Comparison of ENCODE assay signal across 1 cellular context in the genomic region with DNA sequence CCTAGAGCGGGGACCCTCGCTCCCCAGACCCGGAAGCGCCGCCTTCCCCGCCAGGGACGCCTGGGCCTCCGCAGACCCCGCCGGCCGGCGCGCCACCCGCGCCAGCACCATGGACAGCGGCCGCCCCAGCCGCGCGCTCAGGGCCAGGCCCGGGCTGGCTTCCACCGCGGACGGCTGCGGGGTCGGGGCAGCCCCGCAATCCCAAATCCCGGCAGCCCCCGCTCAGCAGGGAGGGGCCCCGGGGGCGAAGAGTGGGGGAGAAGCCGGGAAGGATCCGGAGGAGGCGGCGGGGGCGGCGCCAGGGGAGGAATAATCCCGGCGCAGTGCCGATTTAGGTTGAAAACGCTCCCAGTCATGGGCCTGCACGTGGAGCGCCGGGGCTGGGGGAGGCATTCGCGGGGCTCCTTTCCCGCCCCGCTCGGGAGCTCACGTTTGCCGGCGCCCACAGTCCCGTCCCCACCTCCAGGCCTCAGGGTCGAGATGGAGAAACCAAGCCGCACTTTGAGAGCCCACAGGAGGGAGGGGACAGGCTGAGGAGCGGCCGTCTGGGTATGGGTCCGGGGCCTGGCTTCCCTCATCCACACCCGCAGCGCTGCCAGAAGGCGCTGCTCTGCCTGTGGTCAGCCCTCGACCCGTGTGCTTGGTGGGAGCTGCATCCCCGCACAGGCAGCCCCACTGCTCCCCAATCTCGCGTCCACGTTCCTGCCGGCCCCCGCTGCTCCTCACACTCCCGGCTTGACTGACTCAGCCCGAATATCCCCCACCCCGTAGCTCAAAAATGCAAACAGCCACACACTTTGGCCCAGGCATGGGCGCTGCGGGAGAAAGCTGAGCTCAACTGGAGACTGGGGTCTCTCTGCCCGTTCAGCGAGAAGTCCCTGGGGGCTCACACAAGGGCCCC.
TF ChIP-seq lines count a peak whose summit lies in the region.

No MANE protein-coding gene starts in this region.

TF ChIP-seq in HepG2, 621 proteins besides CTCF, POLR2A, EP300 and RAD21 (continued from another document and continues in another):
- TF ChIP-seq ZSCAN21 (CRISPR knock-in tag; IDR thresholded peaks at IDR 0.05; ENCODE audit: borderline replicate concordance) (peak; percentile 80), ZNF746 (CRISPR knock-in tag; IDR thresholded peaks at IDR 0.05) (no peak), NFE2L2 (IDR thresholded peaks at IDR 0.05; ENCODE audit: low read length) (no peak), NR2F6 (IDR thresholded peaks at IDR 0.05) (no peak), NR2F6 (CRISPR knock-in tag; IDR thresholded peaks at IDR 0.05) (no peak), MIXL1 (CRISPR knock-in tag; IDR thresholded peaks at IDR 0.05) (peak; percentile 30; the same call in 1 of the 2 replicates), ZNF232 (CRISPR knock-in tag; IDR thresholded peaks at IDR 0.05; ENCODE audit: borderline replicate concordance) (peak; percentile 73; the same call in 1 of the 2 replicates), POLR2AphosphoS2 (IDR thresholded peaks at IDR 0.05; ENCODE audit: low read depth, low read length) (no peak), ZNF83 (CRISPR knock-in tag; IDR thresholded peaks at IDR 0.05; ENCODE audit: borderline replicate concordance) (no peak), FOXM1 (CRISPR knock-in tag; IDR thresholded peaks at IDR 0.05) (no peak), MLLT10 (CRISPR knock-in tag; IDR thresholded peaks at IDR 0.05) (no peak), ZNF766 (CRISPR knock-in tag; IDR thresholded peaks at IDR 0.05; ENCODE audit: borderline replicate concordance) (peak; percentile 73; the same call in 1 of the 2 replicates), NFYC (CRISPR knock-in tag; IDR thresholded peaks at IDR 0.05) (no peak), TGIF2 (CRISPR knock-in tag; IDR thresholded peaks at IDR 0.05) (peak; percentile 45; the same call in 1 of the 2 replicates), ZNF326 (CRISPR knock-in tag; IDR thresholded peaks at IDR 0.05; ENCODE audit: borderline replicate concordance) (no peak), ZKSCAN5 (CRISPR knock-in tag; IDR thresholded peaks at IDR 0.05) (no peak), ZNF3 (CRISPR knock-in tag; IDR thresholded peaks at IDR 0.05) (no peak), MXD4 (CRISPR knock-in tag; IDR thresholded peaks at IDR 0.05) (peak; percentile 46; the same call in 1 of the 2 replicates), PHB2 (IDR thresholded peaks at IDR 0.05; ENCODE audit: partially characterized antibody) (no peak)
- TF ChIP-seq, protein P1, sequence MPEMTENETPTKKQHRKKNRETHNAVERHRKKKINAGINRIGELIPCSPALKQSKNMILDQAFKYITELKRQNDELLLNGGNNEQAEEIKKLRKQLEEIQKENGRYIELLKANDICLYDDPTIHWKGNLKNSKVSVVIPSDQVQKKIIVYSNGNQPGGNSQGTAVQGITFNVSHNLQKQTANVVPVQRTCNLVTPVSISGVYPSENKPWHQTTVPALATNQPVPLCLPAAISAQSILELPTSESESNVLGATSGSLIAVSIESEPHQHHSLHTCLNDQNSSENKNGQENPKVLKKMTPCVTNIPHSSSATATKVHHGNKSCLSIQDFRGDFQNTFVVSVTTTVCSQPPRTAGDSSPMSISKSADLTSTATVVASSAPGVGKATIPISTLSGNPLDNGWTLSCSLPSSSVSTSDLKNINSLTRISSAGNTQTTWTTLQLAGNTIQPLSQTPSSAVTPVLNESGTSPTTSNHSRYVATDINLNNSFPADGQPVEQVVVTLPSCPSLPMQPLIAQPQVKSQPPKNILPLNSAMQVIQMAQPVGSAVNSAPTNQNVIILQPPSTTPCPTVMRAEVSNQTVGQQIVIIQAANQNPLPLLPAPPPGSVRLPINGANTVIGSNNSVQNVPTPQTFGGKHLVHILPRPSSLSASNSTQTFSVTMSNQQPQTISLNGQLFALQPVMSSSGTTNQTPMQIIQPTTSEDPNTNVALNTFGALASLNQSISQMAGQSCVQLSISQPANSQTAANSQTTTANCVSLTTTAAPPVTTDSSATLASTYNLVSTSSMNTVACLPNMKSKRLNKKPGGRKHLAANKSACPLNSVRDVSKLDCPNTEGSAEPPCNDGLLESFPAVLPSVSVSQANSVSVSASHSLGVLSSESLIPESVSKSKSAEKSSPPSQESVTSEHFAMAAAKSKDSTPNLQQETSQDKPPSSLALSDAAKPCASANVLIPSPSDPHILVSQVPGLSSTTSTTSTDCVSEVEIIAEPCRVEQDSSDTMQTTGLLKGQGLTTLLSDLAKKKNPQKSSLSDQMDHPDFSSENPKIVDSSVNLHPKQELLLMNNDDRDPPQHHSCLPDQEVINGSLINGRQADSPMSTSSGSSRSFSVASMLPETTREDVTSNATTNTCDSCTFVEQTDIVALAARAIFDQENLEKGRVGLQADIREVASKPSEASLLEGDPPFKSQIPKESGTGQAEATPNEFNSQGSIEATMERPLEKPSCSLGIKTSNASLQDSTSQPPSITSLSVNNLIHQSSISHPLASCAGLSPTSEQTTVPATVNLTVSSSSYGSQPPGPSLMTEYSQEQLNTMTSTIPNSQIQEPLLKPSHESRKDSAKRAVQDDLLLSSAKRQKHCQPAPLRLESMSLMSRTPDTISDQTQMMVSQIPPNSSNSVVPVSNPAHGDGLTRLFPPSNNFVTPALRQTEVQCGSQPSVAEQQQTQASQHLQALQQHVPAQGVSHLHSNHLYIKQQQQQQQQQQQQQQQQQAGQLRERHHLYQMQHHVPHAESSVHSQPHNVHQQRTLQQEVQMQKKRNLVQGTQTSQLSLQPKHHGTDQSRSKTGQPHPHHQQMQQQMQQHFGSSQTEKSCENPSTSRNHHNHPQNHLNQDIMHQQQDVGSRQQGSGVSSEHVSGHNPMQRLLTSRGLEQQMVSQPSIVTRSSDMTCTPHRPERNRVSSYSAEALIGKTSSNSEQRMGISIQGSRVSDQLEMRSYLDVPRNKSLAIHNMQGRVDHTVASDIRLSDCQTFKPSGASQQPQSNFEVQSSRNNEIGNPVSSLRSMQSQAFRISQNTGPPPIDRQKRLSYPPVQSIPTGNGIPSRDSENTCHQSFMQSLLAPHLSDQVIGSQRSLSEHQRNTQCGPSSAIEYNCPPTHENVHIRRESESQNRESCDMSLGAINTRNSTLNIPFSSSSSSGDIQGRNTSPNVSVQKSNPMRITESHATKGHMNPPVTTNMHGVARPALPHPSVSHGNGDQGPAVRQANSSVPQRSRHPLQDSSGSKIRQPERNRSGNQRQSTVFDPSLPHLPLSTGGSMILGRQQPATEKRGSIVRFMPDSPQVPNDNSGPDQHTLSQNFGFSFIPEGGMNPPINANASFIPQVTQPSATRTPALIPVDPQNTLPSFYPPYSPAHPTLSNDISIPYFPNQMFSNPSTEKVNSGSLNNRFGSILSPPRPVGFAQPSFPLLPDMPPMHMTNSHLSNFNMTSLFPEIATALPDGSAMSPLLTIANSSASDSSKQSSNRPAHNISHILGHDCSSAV (CRISPR knock-in tag; IDR thresholded peaks at IDR 0.05; ENCODE audit: borderline replicate concordance) = no peak
- TF ChIP-seq, protein P2, sequence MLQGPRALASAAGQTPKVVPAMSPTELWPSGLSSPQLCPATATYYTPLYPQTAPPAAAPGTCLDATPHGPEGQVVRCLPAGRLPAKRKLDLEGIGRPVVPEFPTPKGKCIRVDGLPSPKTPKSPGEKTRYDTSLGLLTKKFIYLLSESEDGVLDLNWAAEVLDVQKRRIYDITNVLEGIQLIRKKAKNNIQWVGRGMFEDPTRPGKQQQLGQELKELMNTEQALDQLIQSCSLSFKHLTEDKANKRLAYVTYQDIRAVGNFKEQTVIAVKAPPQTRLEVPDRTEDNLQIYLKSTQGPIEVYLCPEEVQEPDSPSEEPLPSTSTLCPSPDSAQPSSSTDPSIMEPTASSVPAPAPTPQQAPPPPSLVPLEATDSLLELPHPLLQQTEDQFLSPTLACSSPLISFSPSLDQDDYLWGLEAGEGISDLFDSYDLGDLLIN (CRISPR knock-in tag; IDR thresholded peaks at IDR 0.05; ENCODE audit: borderline replicate concordance) = no peak
- TF ChIP-seq, protein P3, sequence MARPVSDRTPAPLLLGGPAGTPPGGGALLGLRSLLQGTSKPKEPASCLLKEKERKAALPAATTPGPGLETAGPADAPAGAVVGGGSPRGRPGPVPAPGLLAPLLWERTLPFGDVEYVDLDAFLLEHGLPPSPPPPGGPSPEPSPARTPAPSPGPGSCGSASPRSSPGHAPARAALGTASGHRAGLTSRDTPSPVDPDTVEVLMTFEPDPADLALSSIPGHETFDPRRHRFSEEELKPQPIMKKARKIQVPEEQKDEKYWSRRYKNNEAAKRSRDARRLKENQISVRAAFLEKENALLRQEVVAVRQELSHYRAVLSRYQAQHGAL (CRISPR knock-in tag; IDR thresholded peaks at IDR 0.05; ENCODE audit: not compliant biosample characterization) = no peak
- TF ChIP-seq, protein P4, sequence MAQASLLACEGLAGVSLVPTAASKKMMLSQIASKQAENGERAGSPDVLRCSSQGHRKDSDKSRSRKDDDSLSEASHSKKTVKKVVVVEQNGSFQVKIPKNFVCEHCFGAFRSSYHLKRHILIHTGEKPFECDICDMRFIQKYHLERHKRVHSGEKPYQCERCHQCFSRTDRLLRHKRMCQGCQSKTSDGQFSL (CRISPR knock-in tag; IDR thresholded peaks at IDR 0.05) = no peak
- TF ChIP-seq, protein P5, sequence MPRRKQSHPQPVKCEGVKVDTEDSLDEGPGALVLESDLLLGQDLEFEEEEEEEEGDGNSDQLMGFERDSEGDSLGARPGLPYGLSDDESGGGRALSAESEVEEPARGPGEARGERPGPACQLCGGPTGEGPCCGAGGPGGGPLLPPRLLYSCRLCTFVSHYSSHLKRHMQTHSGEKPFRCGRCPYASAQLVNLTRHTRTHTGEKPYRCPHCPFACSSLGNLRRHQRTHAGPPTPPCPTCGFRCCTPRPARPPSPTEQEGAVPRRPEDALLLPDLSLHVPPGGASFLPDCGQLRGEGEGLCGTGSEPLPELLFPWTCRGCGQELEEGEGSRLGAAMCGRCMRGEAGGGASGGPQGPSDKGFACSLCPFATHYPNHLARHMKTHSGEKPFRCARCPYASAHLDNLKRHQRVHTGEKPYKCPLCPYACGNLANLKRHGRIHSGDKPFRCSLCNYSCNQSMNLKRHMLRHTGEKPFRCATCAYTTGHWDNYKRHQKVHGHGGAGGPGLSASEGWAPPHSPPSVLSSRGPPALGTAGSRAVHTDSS (CRISPR knock-in tag; conservative IDR thresholded peaks at IDR 0.05) = no peak
- TF ChIP-seq, protein P6, sequence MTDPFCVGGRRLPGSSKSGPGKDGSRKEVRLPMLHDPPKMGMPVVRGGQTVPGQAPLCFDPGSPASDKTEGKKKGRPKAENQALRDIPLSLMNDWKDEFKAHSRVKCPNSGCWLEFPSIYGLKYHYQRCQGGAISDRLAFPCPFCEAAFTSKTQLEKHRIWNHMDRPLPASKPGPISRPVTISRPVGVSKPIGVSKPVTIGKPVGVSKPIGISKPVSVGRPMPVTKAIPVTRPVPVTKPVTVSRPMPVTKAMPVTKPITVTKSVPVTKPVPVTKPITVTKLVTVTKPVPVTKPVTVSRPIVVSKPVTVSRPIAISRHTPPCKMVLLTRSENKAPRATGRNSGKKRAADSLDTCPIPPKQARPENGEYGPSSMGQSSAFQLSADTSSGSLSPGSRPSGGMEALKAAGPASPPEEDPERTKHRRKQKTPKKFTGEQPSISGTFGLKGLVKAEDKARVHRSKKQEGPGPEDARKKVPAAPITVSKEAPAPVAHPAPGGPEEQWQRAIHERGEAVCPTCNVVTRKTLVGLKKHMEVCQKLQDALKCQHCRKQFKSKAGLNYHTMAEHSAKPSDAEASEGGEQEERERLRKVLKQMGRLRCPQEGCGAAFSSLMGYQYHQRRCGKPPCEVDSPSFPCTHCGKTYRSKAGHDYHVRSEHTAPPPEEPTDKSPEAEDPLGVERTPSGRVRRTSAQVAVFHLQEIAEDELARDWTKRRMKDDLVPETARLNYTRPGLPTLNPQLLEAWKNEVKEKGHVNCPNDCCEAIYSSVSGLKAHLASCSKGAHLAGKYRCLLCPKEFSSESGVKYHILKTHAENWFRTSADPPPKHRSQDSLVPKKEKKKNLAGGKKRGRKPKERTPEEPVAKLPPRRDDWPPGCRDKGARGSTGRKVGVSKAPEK (CRISPR knock-in tag; IDR thresholded peaks at IDR 0.05; ENCODE audit: borderline replicate concordance) = no peak
- TF ChIP-seq, protein P7, sequence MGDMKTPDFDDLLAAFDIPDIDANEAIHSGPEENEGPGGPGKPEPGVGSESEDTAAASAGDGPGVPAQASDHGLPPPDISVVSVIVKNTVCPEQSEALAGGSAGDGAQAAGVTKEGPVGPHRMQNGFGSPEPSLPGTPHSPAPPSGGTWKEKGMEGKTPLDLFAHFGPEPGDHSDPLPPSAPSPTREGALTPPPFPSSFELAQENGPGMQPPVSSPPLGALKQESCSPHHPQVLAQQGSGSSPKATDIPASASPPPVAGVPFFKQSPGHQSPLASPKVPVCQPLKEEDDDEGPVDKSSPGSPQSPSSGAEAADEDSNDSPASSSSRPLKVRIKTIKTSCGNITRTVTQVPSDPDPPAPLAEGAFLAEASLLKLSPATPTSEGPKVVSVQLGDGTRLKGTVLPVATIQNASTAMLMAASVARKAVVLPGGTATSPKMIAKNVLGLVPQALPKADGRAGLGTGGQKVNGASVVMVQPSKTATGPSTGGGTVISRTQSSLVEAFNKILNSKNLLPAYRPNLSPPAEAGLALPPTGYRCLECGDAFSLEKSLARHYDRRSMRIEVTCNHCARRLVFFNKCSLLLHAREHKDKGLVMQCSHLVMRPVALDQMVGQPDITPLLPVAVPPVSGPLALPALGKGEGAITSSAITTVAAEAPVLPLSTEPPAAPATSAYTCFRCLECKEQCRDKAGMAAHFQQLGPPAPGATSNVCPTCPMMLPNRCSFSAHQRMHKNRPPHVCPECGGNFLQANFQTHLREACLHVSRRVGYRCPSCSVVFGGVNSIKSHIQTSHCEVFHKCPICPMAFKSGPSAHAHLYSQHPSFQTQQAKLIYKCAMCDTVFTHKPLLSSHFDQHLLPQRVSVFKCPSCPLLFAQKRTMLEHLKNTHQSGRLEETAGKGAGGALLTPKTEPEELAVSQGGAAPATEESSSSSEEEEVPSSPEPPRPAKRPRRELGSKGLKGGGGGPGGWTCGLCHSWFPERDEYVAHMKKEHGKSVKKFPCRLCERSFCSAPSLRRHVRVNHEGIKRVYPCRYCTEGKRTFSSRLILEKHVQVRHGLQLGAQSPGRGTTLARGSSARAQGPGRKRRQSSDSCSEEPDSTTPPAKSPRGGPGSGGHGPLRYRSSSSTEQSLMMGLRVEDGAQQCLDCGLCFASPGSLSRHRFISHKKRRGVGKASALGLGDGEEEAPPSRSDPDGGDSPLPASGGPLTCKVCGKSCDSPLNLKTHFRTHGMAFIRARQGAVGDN (CRISPR knock-in tag; IDR thresholded peaks at IDR 0.05) = peak; percentile 51; the same call in 1 of the 2 replicates
- TF ChIP-seq, protein P8, sequence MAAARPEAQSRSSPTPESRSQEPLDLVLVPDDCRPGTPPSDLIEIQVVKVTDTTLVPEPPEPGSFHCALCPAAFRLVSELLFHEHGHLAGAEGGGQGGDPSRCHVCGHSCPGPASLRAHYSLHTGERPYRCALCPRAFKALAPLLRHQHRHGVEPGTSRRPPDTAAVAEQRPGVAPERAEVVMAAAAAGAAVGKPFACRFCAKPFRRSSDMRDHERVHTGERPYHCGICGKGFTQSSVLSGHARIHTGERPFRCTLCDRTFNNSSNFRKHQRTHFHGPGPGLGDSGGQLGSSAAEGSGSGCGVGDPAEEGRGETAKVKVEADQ (CRISPR knock-in tag; IDR thresholded peaks at IDR 0.05; ENCODE audit: borderline replicate concordance) = peak; percentile 81; the same call in 1 of the 2 replicates
